ENCODE assay signal across 1 cellular context in genomic region chr16:30429418-30429677, GRCh38.
TF ChIP-seq lines count a peak whose summit lies in the region.

No MANE protein-coding gene starts in this region.

TF ChIP-seq in K562, 482 proteins besides CTCF, POLR2A, EP300 and RAD21 (continued from another document):
- no peak for TF ChIP-seq ZNF407 (IDR thresholded peaks at IDR 0.05; ENCODE audit: low read depth)
- TF ChIP-seq GATA2 (CRISPR knock-in tag; IDR thresholded peaks at IDR 0.05), result 0 out of 2 replicates have a peak, but pooled peaks have one; percentile 13
- TF ChIP-seq TRIM24 (IDR thresholded peaks at IDR 0.05), result 0 out of 4 replicates have a peak, but pooled peaks of 1 of the 2 experiments have one; percentile 17
- no peak for TF ChIP-seq NFE2 (IDR thresholded peaks at IDR 0.05; ENCODE audit: low read depth)
- TF ChIP-seq TBP (optimal IDR thresholded peaks at IDR 0.05; ENCODE audit: low read depth, low read length), result no peak
- 0 out of 2 replicates have a peak, but pooled peaks have one; percentile 10 for TF ChIP-seq TOE1 (IDR thresholded peaks at IDR 0.05; ENCODE audit: borderline replicate concordance)
- no peak for TF ChIP-seq TOE1 (CRISPR knock-in tag; IDR thresholded peaks at IDR 0.05; ENCODE audit: borderline replicate concordance, low read depth)
- TF ChIP-seq ZNF589 (CRISPR knock-in tag; IDR thresholded peaks at IDR 0.05; ENCODE audit: low read depth), result no peak
- TF ChIP-seq DPF2 (IDR thresholded peaks at IDR 0.05), result 0 out of 2 replicates have a peak, but pooled peaks have one; percentile 27
- TF ChIP-seq KDM5B (IDR thresholded peaks at IDR 0.05; ENCODE audit: insufficient replicate concordance, low read depth, low read length), result peak; percentile 24
- TF ChIP-seq ZBTB49 (CRISPR knock-in tag; IDR thresholded peaks at IDR 0.05; ENCODE audit: borderline replicate concordance), result no peak
- TF ChIP-seq ARID1B (IDR thresholded peaks at IDR 0.05), result 0 out of 2 replicates have a peak, but pooled peaks have one; percentile 22
- TF ChIP-seq DEAF1 (CRISPR knock-in tag; IDR thresholded peaks at IDR 0.05), result no peak
- TF ChIP-seq E4F1 (CRISPR knock-in tag; IDR thresholded peaks at IDR 0.05; ENCODE audit: borderline replicate concordance), result no peak
TF ChIP-seq in K562: peak in this region for 14.
